In genomic region chr7:28115261-28115660, GRCh38 we compare ENCODE assay signal across 24 cellular contexts.
"Had no signal": no experiment of that assay in that cellular context is flagged by ENCODE, and none has a peak within 500 bp of the region (broad histone marks: within the 10 kb centered on the region; RNA-seq: fewer than 3 reads in every experiment).

No MANE protein-coding gene starts in this region.

- H3K9me3 Mint-ChIP-seq: naive thymus-derived CD8-positive, alpha-beta T cell; neural progenitor cell had no signal

- H3K4me3 Mint-ChIP-seq: naive thymus-derived CD8-positive, alpha-beta T cell; neural progenitor cell; stimulated activated naive B cell treated with anti-CD40 and anti-IgM and Interleukin-4, amounts not matched to agents 10 μg/mL and 1 μg/mL and 100 μg/mL, for 72 hours had no signal

- DNase-seq: caudate nucleus; cortex of kidney; effector memory CD4-positive, alpha-beta T cell; foreskin fibroblast; glutamatergic neuron; kidney; left cardiac atrium; mammary epithelial cell; naive thymus-derived CD8-positive, alpha-beta T cell; nucleus accumbens; ovary; right lobe of liver; spleen; stimulated activated CD4-positive, alpha-beta T cell treated with anti-CD3 and anti-CD28 coated beads, Interleukin-15, amount 100 ng/mL, for 24 hours; stimulated activated CD4-positive, alpha-beta T cell treated with anti-CD3 and anti-CD28 coated beads, Interleukin-1b, Interleukin-23, amount 100 ng/mL, for 48 hours; stimulated activated CD4-positive, alpha-beta T cell treated with anti-CD3 and anti-CD28 coated beads, Interleukin-4, amount 100 ng/mL, for 4 hours; stimulated activated naive B cell treated with anti-CD40 and anti-IgM and Interleukin-4, amounts not matched to agents 10 μg/mL and 1 μg/mL and 100 μg/mL, for 72 hours; stomach; substantia nigra had no signal

- H3K4me1 Mint-ChIP-seq: neural progenitor cell had no signal

- H3K27me3 Mint-ChIP-seq: naive thymus-derived CD8-positive, alpha-beta T cell; progenitor cell of endocrine pancreas; stimulated activated naive B cell treated with anti-CD40 and anti-IgM and Interleukin-4, amounts not matched to agents 10 μg/mL and 1 μg/mL and 100 μg/mL, for 72 hours had no signal

- H3K4me3 ChIP-seq: gastroesophageal sphincter, hepatocyte, neural progenitor cell, ovary, right lobe of liver, spleen, stomach had no signal

- H3K9me3 ChIP-seq: gastroesophageal sphincter, ovary, right lobe of liver, spleen, stomach had no signal

- H3K27ac Mint-ChIP-seq: neural progenitor cell; progenitor cell of endocrine pancreas; stimulated activated naive B cell treated with anti-CD40 and anti-IgM and Interleukin-4, amounts not matched to agents 10 μg/mL and 1 μg/mL and 100 μg/mL, for 72 hours had no signal

- H3K36me3 ChIP-seq: gastroesophageal sphincter, neural progenitor cell, ovary, right lobe of liver, spleen, stomach had no signal

- H3K4me1 ChIP-seq: neural progenitor cell had no signal

- H3K27me3 ChIP-seq: gastroesophageal sphincter, hepatocyte, neural progenitor cell, ovary, right lobe of liver, spleen, stomach had no signal

- H3K27ac ChIP-seq: hepatocyte, neural progenitor cell, ovary, right lobe of liver, spleen, stomach had no signal

- ATAC-seq: esophagus mucosa; gastroesophageal sphincter; naive thymus-derived CD8-positive, alpha-beta T cell; stimulated activated naive B cell treated with anti-CD40 and anti-IgM and Interleukin-4, amounts not matched to agents 10 μg/mL and 1 μg/mL and 100 μg/mL, for 72 hours had no signal

- H3K36me3 Mint-ChIP-seq: naive thymus-derived CD8-positive, alpha-beta T cell; neural progenitor cell had no signal
